ENCODE assay signal across 19 cellular contexts in genomic region chr2:32424739-32425138, GRCh38.
DNase-seq lines count a peak whose midpoint lies in the region; ATAC-seq lines count a peak whose summit lies in the region.
"Had no signal": no experiment of that assay in that cellular context is flagged by ENCODE, and none has a peak within 500 bp of the region (broad histone marks: within the 10 kb centered on the region; RNA-seq: fewer than 3 reads in every experiment).

No MANE protein-coding gene starts in this region.

- no peak overlapping the region for H3K18ac ChIP-seq in mesenchymal stem cell (ENCODE audit: low read depth in 1 of 2, low read length in 2 of 2)

- no peak overlapping the region for H3K27ac ChIP-seq in mesenchymal stem cell (ENCODE audit: low read length, poor library complexity, severe bottlenecking)

- no peak overlapping the region for H3K4me3 ChIP-seq in mesenchymal stem cell (ENCODE audit: insufficient read depth in 1 of 2, low read depth in 1 of 2, low read length in 2 of 2)

- no peak overlapping the region for H2BK15ac ChIP-seq in mesenchymal stem cell (ENCODE audit: low read depth, poor library complexity, severe bottlenecking)

- H4K8ac ChIP-seq in mesenchymal stem cell (ENCODE audit: low read length): peak overlapping the region; percentile 55

- H2BK5ac ChIP-seq in mesenchymal stem cell (ENCODE audit: low read depth, low read length, poor library complexity, severe bottlenecking): no peak overlapping the region

- no peak overlapping the region for H3K4me2 ChIP-seq in mesenchymal stem cell (ENCODE audit: low read length, poor library complexity, severe bottlenecking)

- H3K4me1 ChIP-seq in mesenchymal stem cell (ENCODE audit: control insufficient read depth, insufficient read depth, low read depth, low read length): peaks cover 5% of the 10 kb centered on the region

- H3K4me3 Mint-ChIP-seq in stimulated activated naive CD8-positive, alpha-beta T cell treated with anti-CD3 and anti-CD28 coated beads, Interleukin-15, Interleukin-2, amounts not matched to agents 100 ng/mL and 50 ng/mL, for 24 hours: peak overlapping the region; percentile 4
- H3K4me3 Mint-ChIP-seq in stimulated activated naive CD8-positive, alpha-beta T cell treated with anti-CD3 and anti-CD28 coated beads, Interleukin-15, amount 100 ng/mL, for 72 hours: no peak overlapping the region
- no peak overlapping the region for H3K4me3 Mint-ChIP-seq in stimulated activated memory B cell treated with anti-CD40 and anti-IgM and Interleukin-4, amounts not matched to agents 10 μg/mL and 1 μg/mL and 100 μg/mL, for 72 hours

- no peaks in the 10 kb centered on the region for H3K79me1 ChIP-seq in mesenchymal stem cell (replicated peaks; ENCODE audit: low read length, poor library complexity, severe bottlenecking)

- ATAC-seq in stimulated activated naive CD8-positive, alpha-beta T cell treated with anti-CD3 and anti-CD28 coated beads, Interleukin-15, amount 100 ng/mL, for 72 hours: no peak
- ATAC-seq in GM21367 (IDR thresholded peaks at IDR 0.05; ENCODE audit: unreplicated experiment) (no peak), HG03196 (IDR thresholded peaks at IDR 0.05; ENCODE audit: unreplicated experiment) (no peak)
- ATAC-seq in stimulated activated memory B cell treated with anti-CD40 and anti-IgM and Interleukin-4, amounts not matched to agents 10 μg/mL and 1 μg/mL and 100 μg/mL, for 72 hours: no peak

- no peak overlapping the region for H3K14ac ChIP-seq in mesenchymal stem cell (ENCODE audit: low read length in 2 of 2)

- intact Hi-C loops in posterior cingulate gyrus (cut with DNase I): no loop called here

- 95% methylated on average over 4 of the region's 5 CpGs for WGBS in mesenchymal stem cell

- no peak overlapping the region for H3K9ac ChIP-seq in mesenchymal stem cell (ENCODE audit: low read length)

- no peaks in the 10 kb centered on the region for H3K9me3 Mint-ChIP-seq in stimulated activated naive CD8-positive, alpha-beta T cell treated with anti-CD3 and anti-CD28 coated beads, Interleukin-15, Interleukin-2, amounts not matched to agents 100 ng/mL and 50 ng/mL, for 24 hours
- H3K9me3 Mint-ChIP-seq in stimulated activated naive CD8-positive, alpha-beta T cell treated with anti-CD3 and anti-CD28 coated beads, Interleukin-15, amount 100 ng/mL, for 72 hours: no peaks in the 10 kb centered on the region
- H3K9me3 Mint-ChIP-seq in stimulated activated memory B cell treated with anti-CD40 and anti-IgM and Interleukin-4, amounts not matched to agents 10 μg/mL and 1 μg/mL and 100 μg/mL, for 72 hours: no peaks in the 10 kb centered on the region
- H3K9me3 Mint-ChIP-seq: CD4-positive, alpha-beta memory T cell had no signal

- H3K36me3 Mint-ChIP-seq in stimulated activated naive CD8-positive, alpha-beta T cell treated with anti-CD3 and anti-CD28 coated beads, Interleukin-15, Interleukin-2, amounts not matched to agents 100 ng/mL and 50 ng/mL, for 24 hours (ENCODE audit: low read depth): peaks cover 59% of the 10 kb centered on the region
- peaks cover 61% of the 10 kb centered on the region for H3K36me3 Mint-ChIP-seq in stimulated activated memory B cell treated with anti-CD40 and anti-IgM and Interleukin-4, amounts not matched to agents 10 μg/mL and 1 μg/mL and 100 μg/mL, for 72 hours

- no peak for DNase-seq in stimulated activated naive CD8-positive, alpha-beta T cell treated with anti-CD3 and anti-CD28 coated beads, Interleukin-15, amount 100 ng/mL, for 72 hours
- peak; percentile 66 for DNase-seq in astrocyte of the hippocampus (ENCODE audit: low read depth, low spot score)
- DNase-seq in mesenchymal stem cell: no peak
- no peak for DNase-seq in posterior cingulate gyrus
- DNase-seq: BE2C; Calu3; CD4-positive, alpha-beta memory T cell; GF-D8; GOT3; KBM-7; NCI-H1417 treated with DMSO at 0.1 percent for 48 hours; NCI-H187 treated with DMSO at 0.1 percent for 48 hours; NCI-H2227 treated with DMSO at 0.1 percent for 48 hours; NCI-H510A treated with DMSO at 0.1 percent for 48 hours; SHP77 had no signal

- H3K4ac ChIP-seq in mesenchymal stem cell (ENCODE audit: low read depth in 1 of 2, low read length in 2 of 2): no peak overlapping the region

- no peaks in the 10 kb centered on the region for H3K27me3 ChIP-seq in mesenchymal stem cell (ENCODE audit: control insufficient read depth in 1 of 2, insufficient read depth in 1 of 2, low read length in 2 of 2)
- H3K27me3 ChIP-seq: BE2C had no signal

- H3K4me1 Mint-ChIP-seq in stimulated activated naive CD8-positive, alpha-beta T cell treated with anti-CD3 and anti-CD28 coated beads, Interleukin-15, Interleukin-2, amounts not matched to agents 100 ng/mL and 50 ng/mL, for 24 hours (ENCODE audit: low read depth): peaks cover 49% of the 10 kb centered on the region
- H3K4me1 Mint-ChIP-seq in stimulated activated naive CD8-positive, alpha-beta T cell treated with anti-CD3 and anti-CD28 coated beads, Interleukin-15, amount 100 ng/mL, for 72 hours: peaks cover 71% of the 10 kb centered on the region
- peaks cover 74% of the 10 kb centered on the region for H3K4me1 Mint-ChIP-seq in stimulated activated memory B cell treated with anti-CD40 and anti-IgM and Interleukin-4, amounts not matched to agents 10 μg/mL and 1 μg/mL and 100 μg/mL, for 72 hours

- H2BK120ac ChIP-seq in mesenchymal stem cell (ENCODE audit: low read depth, low read length): no peak overlapping the region

- no peak overlapping the region for H3K27ac Mint-ChIP-seq in stimulated activated naive CD8-positive, alpha-beta T cell treated with anti-CD3 and anti-CD28 coated beads, Interleukin-15, Interleukin-2, amounts not matched to agents 100 ng/mL and 50 ng/mL, for 24 hours
- H3K27ac Mint-ChIP-seq in stimulated activated naive CD8-positive, alpha-beta T cell treated with anti-CD3 and anti-CD28 coated beads, Interleukin-15, amount 100 ng/mL, for 72 hours: no peak overlapping the region
- no peak overlapping the region for H3K27ac Mint-ChIP-seq in stimulated activated memory B cell treated with anti-CD40 and anti-IgM and Interleukin-4, amounts not matched to agents 10 μg/mL and 1 μg/mL and 100 μg/mL, for 72 hours

- H2BK12ac ChIP-seq in mesenchymal stem cell (ENCODE audit: low read length in 2 of 2): no peak overlapping the region

- H3K36me3 ChIP-seq in mesenchymal stem cell (ENCODE audit: control insufficient read depth in 1 of 2, insufficient read depth in 2 of 2, low read depth in 1 of 2, low read length in 2 of 2): peaks cover 3 to 4% of the 10 kb centered on the region in 2 experiments
- H3K36me3 ChIP-seq: BE2C had no signal

- H3K9me3 ChIP-seq in mesenchymal stem cell (ENCODE audit: control insufficient read depth, low read length): no peaks in the 10 kb centered on the region
- H3K9me3 ChIP-seq: BE2C had no signal

- no peak overlapping the region for H4K91ac ChIP-seq in mesenchymal stem cell (ENCODE audit: low read length)

- no peak overlapping the region for H3K23ac ChIP-seq in mesenchymal stem cell (ENCODE audit: low read length in 2 of 2)

- H2AK5ac ChIP-seq in mesenchymal stem cell (ENCODE audit: low read length, severe bottlenecking): no peak overlapping the region

- H2AFZ ChIP-seq in mesenchymal stem cell (ENCODE audit: low read depth, low read length): no peak overlapping the region

- H3K27me3 Mint-ChIP-seq in stimulated activated naive CD8-positive, alpha-beta T cell treated with anti-CD3 and anti-CD28 coated beads, Interleukin-15, Interleukin-2, amounts not matched to agents 100 ng/mL and 50 ng/mL, for 24 hours: no peaks in the 10 kb centered on the region
- H3K27me3 Mint-ChIP-seq in stimulated activated naive CD8-positive, alpha-beta T cell treated with anti-CD3 and anti-CD28 coated beads, Interleukin-15, amount 100 ng/mL, for 72 hours: no peaks in the 10 kb centered on the region
- H3K27me3 Mint-ChIP-seq in stimulated activated memory B cell treated with anti-CD40 and anti-IgM and Interleukin-4, amounts not matched to agents 10 μg/mL and 1 μg/mL and 100 μg/mL, for 72 hours: no peaks in the 10 kb centered on the region
- H3K27me3 Mint-ChIP-seq: CD4-positive, alpha-beta memory T cell had no signal
